ENCODE assay signal across 1 cellular context in genomic region chr2:237904806-237905599, GRCh38.
TF ChIP-seq lines count a peak whose summit lies in the region.

No MANE protein-coding gene starts in this region.

TF ChIP-seq in WTC11, 78 proteins besides CTCF, POLR2A, EP300 and RAD21 (continued from another document):
- TF ChIP-seq, protein P1, sequence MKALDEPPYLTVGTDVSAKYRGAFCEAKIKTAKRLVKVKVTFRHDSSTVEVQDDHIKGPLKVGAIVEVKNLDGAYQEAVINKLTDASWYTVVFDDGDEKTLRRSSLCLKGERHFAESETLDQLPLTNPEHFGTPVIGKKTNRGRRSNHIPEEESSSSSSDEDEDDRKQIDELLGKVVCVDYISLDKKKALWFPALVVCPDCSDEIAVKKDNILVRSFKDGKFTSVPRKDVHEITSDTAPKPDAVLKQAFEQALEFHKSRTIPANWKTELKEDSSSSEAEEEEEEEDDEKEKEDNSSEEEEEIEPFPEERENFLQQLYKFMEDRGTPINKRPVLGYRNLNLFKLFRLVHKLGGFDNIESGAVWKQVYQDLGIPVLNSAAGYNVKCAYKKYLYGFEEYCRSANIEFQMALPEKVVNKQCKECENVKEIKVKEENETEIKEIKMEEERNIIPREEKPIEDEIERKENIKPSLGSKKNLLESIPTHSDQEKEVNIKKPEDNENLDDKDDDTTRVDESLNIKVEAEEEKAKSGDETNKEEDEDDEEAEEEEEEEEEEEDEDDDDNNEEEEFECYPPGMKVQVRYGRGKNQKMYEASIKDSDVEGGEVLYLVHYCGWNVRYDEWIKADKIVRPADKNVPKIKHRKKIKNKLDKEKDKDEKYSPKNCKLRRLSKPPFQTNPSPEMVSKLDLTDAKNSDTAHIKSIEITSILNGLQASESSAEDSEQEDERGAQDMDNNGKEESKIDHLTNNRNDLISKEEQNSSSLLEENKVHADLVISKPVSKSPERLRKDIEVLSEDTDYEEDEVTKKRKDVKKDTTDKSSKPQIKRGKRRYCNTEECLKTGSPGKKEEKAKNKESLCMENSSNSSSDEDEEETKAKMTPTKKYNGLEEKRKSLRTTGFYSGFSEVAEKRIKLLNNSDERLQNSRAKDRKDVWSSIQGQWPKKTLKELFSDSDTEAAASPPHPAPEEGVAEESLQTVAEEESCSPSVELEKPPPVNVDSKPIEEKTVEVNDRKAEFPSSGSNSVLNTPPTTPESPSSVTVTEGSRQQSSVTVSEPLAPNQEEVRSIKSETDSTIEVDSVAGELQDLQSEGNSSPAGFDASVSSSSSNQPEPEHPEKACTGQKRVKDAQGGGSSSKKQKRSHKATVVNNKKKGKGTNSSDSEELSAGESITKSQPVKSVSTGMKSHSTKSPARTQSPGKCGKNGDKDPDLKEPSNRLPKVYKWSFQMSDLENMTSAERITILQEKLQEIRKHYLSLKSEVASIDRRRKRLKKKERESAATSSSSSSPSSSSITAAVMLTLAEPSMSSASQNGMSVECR (CRISPR knock-in tag; IDR thresholded peaks at IDR 0.05; ENCODE audit: borderline replicate concordance): no peak
- TF ChIP-seq, protein P2, sequence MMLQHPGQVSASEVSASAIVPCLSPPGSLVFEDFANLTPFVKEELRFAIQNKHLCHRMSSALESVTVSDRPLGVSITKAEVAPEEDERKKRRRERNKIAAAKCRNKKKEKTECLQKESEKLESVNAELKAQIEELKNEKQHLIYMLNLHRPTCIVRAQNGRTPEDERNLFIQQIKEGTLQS (CRISPR knock-in tag; conservative IDR thresholded peaks at IDR 0.05): no peak
- TF ChIP-seq ZNF232 (CRISPR knock-in tag; IDR thresholded peaks at IDR 0.05): no peak
- TF ChIP-seq OVOL2 (CRISPR knock-in tag; IDR thresholded peaks at IDR 0.05; ENCODE audit: borderline replicate concordance): no peak
- TF ChIP-seq TCF7 (CRISPR knock-in tag; IDR thresholded peaks at IDR 0.05; ENCODE audit: low read depth): no peak
